ENCODE assay signal across 14 cellular contexts in the genomic region with DNA sequence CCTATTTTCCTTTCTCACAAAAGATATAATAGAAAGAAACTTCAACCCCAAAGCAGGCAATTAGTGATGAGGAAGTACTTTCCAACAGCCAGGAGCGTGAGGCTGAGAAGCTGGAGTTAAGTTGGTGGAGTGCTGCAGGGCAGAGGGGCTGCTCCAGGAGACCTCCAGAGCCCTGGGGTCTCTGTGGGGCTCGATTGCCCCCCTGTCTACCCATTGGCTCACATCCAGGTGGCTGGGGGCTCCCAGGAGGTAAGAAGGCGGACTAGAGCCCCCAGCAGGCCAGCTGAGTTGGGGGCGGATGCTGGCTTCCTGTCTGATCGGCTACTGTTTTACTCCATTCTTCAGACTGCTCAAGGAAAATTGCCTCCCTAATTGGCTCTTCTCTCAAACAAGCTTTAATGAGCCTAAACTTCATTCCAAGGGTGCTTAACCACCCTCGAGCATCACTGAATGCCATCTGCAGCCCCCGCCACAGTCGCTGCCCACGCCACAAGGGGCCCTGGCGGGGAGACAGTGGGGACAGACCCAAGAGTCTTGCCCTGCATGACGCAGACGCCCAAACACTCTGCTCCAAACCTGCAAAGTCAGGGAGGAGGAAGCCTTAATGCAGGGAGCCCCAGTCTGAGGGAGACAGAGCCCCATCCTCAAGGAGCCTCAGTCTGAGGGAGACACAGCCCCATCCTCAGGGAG.
DNase-seq lines count a peak whose midpoint lies in the region; ATAC-seq lines count a peak whose summit lies in the region.
"Had no signal": no experiment of that assay in that cellular context is flagged by ENCODE, and none has a peak within 500 bp of the region (broad histone marks: within the 10 kb centered on the region; RNA-seq: fewer than 3 reads in every experiment).

No MANE protein-coding gene starts in this region.

- DNase-seq in activated T-cell treated with anti-CD3 and anti-CD28 coated beads, Interleukin-2, amount 50 U/mL, for 24 hours: peak; percentile 50
- no peak for DNase-seq in activated T-cell treated with anti-CD3 and anti-CD28 coated beads, Interleukin-2, amount 50 U/mL, for 1 hour
- DNase-seq in NCI-H524 treated with DMSO at 0.1 percent for 48 hours (lab: John Stamatoyannopoulos, UW) (peak; percentile 87), hippocampal formation (lab: John Stamatoyannopoulos, UW) (no peak), SIG-M5 (lab: John Stamatoyannopoulos, UW) (no peak), RKO (ENCODE audit: low spot score) (no peak)
- peak; percentile 17 for DNase-seq in activated naive CD8-positive, alpha-beta T cell treated with anti-CD3 and anti-CD28 coated beads, Interleukin-2, amount 50 U/mL, for 24 hours
- peak; percentile 38 for DNase-seq in stimulated activated CD8-positive, alpha-beta memory T cell treated with anti-CD3 and anti-CD28 coated beads, Interleukin-4, amount 100 ng/mL, for 48 hours
- DNase-seq: activated CD4-positive, CD25-positive, alpha-beta regulatory T cell; left ventricle myocardium superior; NCI-H1092 treated with DMSO at 0.1 percent for 48 hours; stimulated activated CD4-positive, alpha-beta T cell treated with anti-CD3 and anti-CD28 coated beads, Interleukin-1b, Interleukin-23, amount 100 ng/mL, for 48 hours; upper lobe of right lung had no signal

- no peaks in the 10 kb centered on the region for H3K9me3 Mint-ChIP-seq in activated T-cell treated with anti-CD3 and anti-CD28 coated beads, Interleukin-2, amount 50 U/mL, for 24 hours
- no peaks in the 10 kb centered on the region for H3K9me3 Mint-ChIP-seq in activated naive CD8-positive, alpha-beta T cell treated with anti-CD3 and anti-CD28 coated beads, Interleukin-2, amount 50 U/mL, for 24 hours
- H3K9me3 Mint-ChIP-seq: activated T-cell treated with anti-CD3 and anti-CD28 coated beads, Interleukin-2, amount 50 U/mL, for 72 hours had no signal

- peaks cover 64% of the 10 kb centered on the region for H3K4me1 Mint-ChIP-seq in activated T-cell treated with anti-CD3 and anti-CD28 coated beads, Interleukin-2, amount 50 U/mL, for 24 hours (ENCODE audit: low read depth)
- peaks cover 18% of the 10 kb centered on the region for H3K4me1 Mint-ChIP-seq in activated naive CD8-positive, alpha-beta T cell treated with anti-CD3 and anti-CD28 coated beads, Interleukin-2, amount 50 U/mL, for 24 hours

- H3K27me3 Mint-ChIP-seq in activated T-cell treated with anti-CD3 and anti-CD28 coated beads, Interleukin-2, amount 50 U/mL, for 24 hours: no peaks in the 10 kb centered on the region
- peaks cover 12% of the 10 kb centered on the region for H3K27me3 Mint-ChIP-seq in activated naive CD8-positive, alpha-beta T cell treated with anti-CD3 and anti-CD28 coated beads, Interleukin-2, amount 50 U/mL, for 24 hours

- no peak overlapping the region for H3K4me3 Mint-ChIP-seq in activated T-cell treated with anti-CD3 and anti-CD28 coated beads, Interleukin-2, amount 50 U/mL, for 24 hours
- no peak overlapping the region for H3K4me3 Mint-ChIP-seq in activated naive CD8-positive, alpha-beta T cell treated with anti-CD3 and anti-CD28 coated beads, Interleukin-2, amount 50 U/mL, for 24 hours

- H3K36me3 Mint-ChIP-seq in activated T-cell treated with anti-CD3 and anti-CD28 coated beads, Interleukin-2, amount 50 U/mL, for 24 hours (ENCODE audit: low read depth): no peaks in the 10 kb centered on the region
- H3K36me3 Mint-ChIP-seq in activated naive CD8-positive, alpha-beta T cell treated with anti-CD3 and anti-CD28 coated beads, Interleukin-2, amount 50 U/mL, for 24 hours (ENCODE audit: low read depth): no peaks in the 10 kb centered on the region

- peak; percentile 43 for ATAC-seq in activated naive CD8-positive, alpha-beta T cell treated with anti-CD3 and anti-CD28 coated beads, Interleukin-2, amount 50 U/mL, for 24 hours
- ATAC-seq: activated T-cell treated with anti-CD3 and anti-CD28 coated beads, Interleukin-2, amount 50 U/mL, for 72 hours; left ventricle myocardium superior; upper lobe of right lung had no signal

- H3K27ac Mint-ChIP-seq in activated T-cell treated with anti-CD3 and anti-CD28 coated beads, Interleukin-2, amount 50 U/mL, for 24 hours: no peak overlapping the region
- H3K27ac Mint-ChIP-seq in activated naive CD8-positive, alpha-beta T cell treated with anti-CD3 and anti-CD28 coated beads, Interleukin-2, amount 50 U/mL, for 24 hours: no peak overlapping the region
- H3K27ac Mint-ChIP-seq: activated T-cell treated with anti-CD3 and anti-CD28 coated beads, Interleukin-2, amount 50 U/mL, for 72 hours had no signal

Comparison
In these comparisons a context has a peak if more than half of its experiments do, and no peak if none do; other contexts are left out.
1. DNase-seq: peak in activated T-cell treated with anti-CD3 and anti-CD28 coated beads, Interleukin-2, amount 50 U/mL, for 24 hours (single experiment), NCI-H524 treated with DMSO at 0.1 percent for 48 hours (single experiment), activated naive CD8-positive, alpha-beta T cell treated with anti-CD3 and anti-CD28 coated beads, Interleukin-2, amount 50 U/mL, for 24 hours (single experiment) and stimulated activated CD8-positive, alpha-beta memory T cell treated with anti-CD3 and anti-CD28 coated beads, Interleukin-4, amount 100 ng/mL, for 48 hours (single experiment); none in activated T-cell treated with anti-CD3 and anti-CD28 coated beads, Interleukin-2, amount 50 U/mL, for 1 hour (single experiment), hippocampal formation (0 of 2), SIG-M5 (single experiment) and RKO (single experiment).